ENCODE assay signal across 27 cellular contexts in genomic region chr12:24462946-24463345, GRCh38.
"Had no signal": no experiment of that assay in that cellular context is flagged by ENCODE, and none has a peak within 500 bp of the region (broad histone marks: within the 10 kb centered on the region; RNA-seq: fewer than 3 reads in every experiment).

No MANE protein-coding gene starts in this region.

- H3K79me2 ChIP-seq: parathyroid adenoma had no signal

- H2AFZ ChIP-seq: parathyroid adenoma had no signal

- H3K27me3 ChIP-seq: neutrophil, ovary, right lobe of liver, sigmoid colon, stomach, thyroid gland, tibial nerve, upper lobe of left lung, uterus had no signal

- DNase-seq: naive thymus-derived CD8-positive, alpha-beta T cell; nephron progenitor cell; occipital lobe; ovary; posterior cingulate gyrus; psoas muscle; right cardiac atrium; right lobe of liver; sigmoid colon; small intestine; stimulated activated CD4-positive, alpha-beta T cell treated with anti-CD3 and anti-CD28 coated beads, Interleukin-15, amount 100 ng/mL, for 24 hours; stimulated activated CD4-positive, alpha-beta T cell treated with anti-CD3 and anti-CD28 coated beads, Interleukin-2, amount 100 ng/mL, for 24 hours; stimulated activated CD4-positive, alpha-beta T cell treated with anti-CD3 and anti-CD28 coated beads, Interleukin-2, amount 100 ng/mL, for 48 hours; stimulated activated CD4-positive, alpha-beta T cell treated with anti-CD3 and anti-CD28 coated beads, Interleukin-4, amount 100 ng/mL, for 24 hours; stimulated activated naive B cell treated with anti-CD40 and anti-IgM and Interleukin-4, amounts not matched to agents 10 μg/mL and 1 μg/mL and 100 μg/mL, for 72 hours; stimulated activated naive CD4-positive, alpha-beta T cell treated with Interleukin-2 at 50 U/mL for 16 hours; stomach; thyroid gland; trophoblast cell; upper lobe of left lung; uterus had no signal

- H3K27ac ChIP-seq: neutrophil, ovary, parathyroid adenoma, psoas muscle, right lobe of liver, sigmoid colon, stomach, thoracic aorta, thyroid gland, tibial nerve, upper lobe of left lung, uterus had no signal

- H3K4me3 ChIP-seq: ovary, psoas muscle, right lobe of liver, sigmoid colon, stomach, thoracic aorta, thyroid gland, tibial nerve, upper lobe of left lung, uterus had no signal

- H3K4me1 ChIP-seq: parathyroid adenoma, psoas muscle, right lobe of liver, sigmoid colon, stomach, thyroid gland, tibial nerve, uterus had no signal

- H3K9me3 ChIP-seq: neutrophil, ovary, psoas muscle, right lobe of liver, sigmoid colon, stomach, thoracic aorta, thyroid gland, tibial nerve, upper lobe of left lung, uterus had no signal

- ATAC-seq: naive thymus-derived CD8-positive, alpha-beta T cell; natural killer cell treated with Interleukin-12 subunit alpha and Interleukin-12 subunit beta and Interleukin-15 and Interleukin-18, amount 100 ng/mL, for 72 hours; psoas muscle; right cardiac atrium; right lobe of liver; stimulated activated effector memory CD8-positive, alpha-beta T cell treated with anti-CD3 and anti-CD28 coated beads, Interleukin-12 subunit alpha, Interleukin-12 subunit beta, amount 100 ng/mL, for 72 hours; stimulated activated naive B cell treated with anti-CD40 and anti-IgM and Interleukin-4, amounts not matched to agents 10 μg/mL and 1 μg/mL and 100 μg/mL, for 72 hours had no signal

- H3K36me3 ChIP-seq: neutrophil, ovary, right lobe of liver, sigmoid colon, stomach, thoracic aorta, thyroid gland, tibial nerve, upper lobe of left lung, uterus had no signal

- H3K9ac ChIP-seq: parathyroid adenoma had no signal
